Comparison of ENCODE assay signal across 31 cellular contexts in genomic region chr6:68333444-68333843, GRCh38.
A peak's percentile ranks its signal among the peaks of the same experiment; 100 is the strongest.
DNase-seq lines count a peak whose midpoint lies in the region; ATAC-seq and TF ChIP-seq lines count a peak whose summit lies in the region.
"Had no signal": no experiment of that assay in that cellular context is flagged by ENCODE, and none has a peak within 500 bp of the region (broad histone marks: within the 10 kb centered on the region; RNA-seq: fewer than 3 reads in every experiment).

No MANE protein-coding gene starts in this region.

- H3K79me2 ChIP-seq in MM.1S (ENCODE audit: low read length), result no peaks in the 10 kb centered on the region

- H3K4me2 ChIP-seq in MM.1S (ENCODE audit: low read depth, low read length), result no peak overlapping the region
- H3K4me2 ChIP-seq: A549 had no signal

- intact Hi-C loops in MCF 10A (cut with micrococcal nuclease), result no loop called here

- BruUV-seq in MCF 10A (replicated peaks; lab: Mats Ljungman, UMichigan), result no TSS peak

- H3K4me1 ChIP-seq in MM.1S (ENCODE audit: low read length), result no peaks in the 10 kb centered on the region
- H3K4me1 ChIP-seq: A549, ascending aorta had no signal

- no peaks in the 10 kb centered on the region for H3K36me3 Mint-ChIP-seq in MCF 10A (ENCODE audit: insufficient read depth, unreplicated experiment)
- H3K36me3 Mint-ChIP-seq: activated naive CD8-positive, alpha-beta T cell treated with anti-CD3 and anti-CD28 coated beads for 36 hours; CD4-positive, alpha-beta memory T cell; mesothelial cell of epicardium had no signal

- no peak overlapping the region for H3K27ac Mint-ChIP-seq in MCF 10A (ENCODE audit: low read depth, unreplicated experiment)
- H3K27ac Mint-ChIP-seq: activated B cell treated with CpG ODN at 0.5 μM for 24 hours; activated naive CD8-positive, alpha-beta T cell treated with anti-CD3 and anti-CD28 coated beads for 36 hours; CD4-positive, alpha-beta memory T cell; H9; mesothelial cell of epicardium; T-helper 1 cell treated with Interleukin-12 subunit alpha and Interleukin-12 subunit beta and Interleukin-4 antibody, amounts not matched to agents 30 μg/mL and 1 μg/mL, for 36 hours had no signal

- no peaks in the 10 kb centered on the region for H3K9me3 Mint-ChIP-seq in MCF 10A (ENCODE audit: unreplicated experiment)
- H3K9me3 Mint-ChIP-seq: activated B cell treated with CpG ODN at 0.5 μM for 24 hours; H9; mesothelial cell of epicardium; T-helper 1 cell treated with Interleukin-12 subunit alpha and Interleukin-12 subunit beta and Interleukin-4 antibody, amounts not matched to agents 30 μg/mL and 1 μg/mL, for 36 hours had no signal

- CTCF ChIA-PET in MCF 10A (lab: Yijun Ruan, JAX), result interaction anchor here (0.7 kb wide), 1 partner anchor 9 kb away, joined by 3 read pairs; no protein-coding TSS in a partner anchor

- H3F3A ChIP-seq in MM.1S (ENCODE audit: insufficient read depth, low read length), result no peaks in the 10 kb centered on the region

- H3K4me1 Mint-ChIP-seq in MCF 10A (ENCODE audit: insufficient read depth, unreplicated experiment), result no peaks in the 10 kb centered on the region
- H3K4me1 Mint-ChIP-seq: activated B cell treated with CpG ODN at 0.5 μM for 24 hours; activated naive CD8-positive, alpha-beta T cell treated with anti-CD3 and anti-CD28 coated beads for 36 hours; CD4-positive, alpha-beta memory T cell; H9; mesothelial cell of epicardium had no signal

- no peaks in the 10 kb centered on the region for H3K27me3 Mint-ChIP-seq in MCF 10A (ENCODE audit: insufficient read depth, unreplicated experiment)
- H3K27me3 Mint-ChIP-seq: activated B cell treated with CpG ODN at 0.5 μM for 24 hours; activated naive CD8-positive, alpha-beta T cell treated with anti-CD3 and anti-CD28 coated beads for 36 hours; CD4-positive, alpha-beta memory T cell had no signal

- H4K20me1 ChIP-seq in MM.1S (ENCODE audit: insufficient read depth, low read length), result no peaks in the 10 kb centered on the region

- H3K27ac ChIP-seq in MM.1S (ENCODE audit: low read length), result no peak overlapping the region
- H3K27ac ChIP-seq: A549, ascending aorta had no signal

- H3K4me3 Mint-ChIP-seq in MCF 10A (ENCODE audit: unreplicated experiment), result no peak overlapping the region
- H3K4me3 Mint-ChIP-seq: activated B cell treated with CpG ODN at 0.5 μM for 24 hours; activated naive CD8-positive, alpha-beta T cell treated with anti-CD3 and anti-CD28 coated beads for 36 hours; CD4-positive, alpha-beta memory T cell; H9; mesothelial cell of epicardium; T-helper 1 cell treated with Interleukin-12 subunit alpha and Interleukin-12 subunit beta and Interleukin-4 antibody, amounts not matched to agents 30 μg/mL and 1 μg/mL, for 36 hours had no signal

- no peak overlapping the region for H2AFZ ChIP-seq in MM.1S (ENCODE audit: low read length)

- DNase-seq in NCI-H524 (lab: John Stamatoyannopoulos, UW) (peak; percentile 45 to 70), NCI-H524 treated with DMSO at 0.1 percent for 48 hours (lab: John Stamatoyannopoulos, UW) (no peak), NCI-H1105 treated with DMSO at 0.1 percent for 48 hours (lab: John Stamatoyannopoulos, UW) (peak; percentile 95), MCF 10A (ENCODE audit: unreplicated experiment) (no peak), MM.1S (no peak)
- DNase-seq in activated naive CD4-positive, alpha-beta T cell treated with anti-CD3 and anti-CD28 coated beads, Interleukin-2, amount 50 U/mL, for 16 hours, result no peak
- DNase-seq: activated B cell treated with CpG ODN at 0.5 μM for 24 hours; activated CD4-positive, alpha-beta T cell treated with anti-CD3 and anti-CD28 coated beads, Interleukin-2, amount 50 U/mL, for 1 hour; activated effector memory CD4-positive, alpha-beta T cell treated with Interleukin-2 at 50 U/mL for 16 hours; activated naive CD8-positive, alpha-beta T cell treated with anti-CD3 and anti-CD28 coated beads for 36 hours; activated T-cell treated with anti-CD3 and anti-CD28 coated beads, Interleukin-2, amount 50 U/mL, for 1 hour; AML-193; CD4-positive, alpha-beta memory T cell; central memory CD4-positive, alpha-beta T cell; foreskin fibroblast; H9; kidney; MV-4-11; NCI-H1694; NCI-H226; NK-92 treated with Interleukin-12 subunit alpha and Interleukin-12 subunit beta, amount 100 ng/mL, for 24 hours; right cardiac atrium; stimulated activated CD4-positive, alpha-beta T cell treated with anti-CD3 and anti-CD28 coated beads, Interleukin-2, amount 100 ng/mL, for 24 hours; stimulated activated naive CD8-positive, alpha-beta T cell treated with anti-CD3 and anti-CD28 coated beads, Interleukin-15, Interleukin-2, amounts not matched to agents 100 U/mL and 50 U/mL, for 24 hours had no signal

- no peak for ATAC-seq in SK-N-SH treated with all-trans-retinoic acid at 6 μM for 48 hours
- no peak for ATAC-seq in GM21825 (IDR thresholded peaks at IDR 0.05; ENCODE audit: unreplicated experiment)
- ATAC-seq: A549; esophagus mucosa; right cardiac atrium; stimulated activated naive CD8-positive, alpha-beta T cell treated with anti-CD3 and anti-CD28 coated beads, Interleukin-15, Interleukin-2, amounts not matched to agents 100 U/mL and 50 U/mL, for 24 hours had no signal

- H3K36me3 ChIP-seq in MM.1S (replicated peaks; ENCODE audit: insufficient read depth, low read length), result no peaks in the 10 kb centered on the region
- H3K36me3 ChIP-seq: ascending aorta had no signal

- H3K4me3 ChIP-seq in MM.1S (ENCODE audit: low read length), result no peak overlapping the region
- H3K4me3 ChIP-seq: A549, ascending aorta had no signal

- POLR2A ChIA-PET in MCF 10A (lab: Yijun Ruan, JAX), result no interaction called here

- H3K9ac ChIP-seq in MM.1S (ENCODE audit: low read length), result no peak overlapping the region

- no peaks in the 10 kb centered on the region for H3K9me2 ChIP-seq in MM.1S (replicated peaks; ENCODE audit: insufficient read depth, low read length)

- H3K9me3 ChIP-seq in MM.1S (replicated peaks; ENCODE audit: insufficient read depth, low read length), result no peaks in the 10 kb centered on the region
- H3K9me3 ChIP-seq: A549, ascending aorta had no signal

- no peaks in the 10 kb centered on the region for H3K27me3 ChIP-seq in MM.1S (replicated peaks; ENCODE audit: insufficient read depth, low read length)
- H3K27me3 ChIP-seq: ascending aorta had no signal

- TF ChIP-seq CTCF in MCF 10A (IDR thresholded peaks at IDR 0.05; ENCODE audit: unreplicated experiment), result no peak
- TF ChIP-seq CTCF in MM.1S (IDR thresholded peaks at IDR 0.05; ENCODE audit: low read length), result no peak

TF ChIP-seq in SK-N-SH treated with all-trans-retinoic acid at 6 μM for 48 hours, 23 proteins besides CTCF, POLR2A, EP300 and RAD21:
- TF ChIP-seq ZC3H10 (CRISPR knock-in tag; IDR thresholded peaks at IDR 0.05), result no peak
- TF ChIP-seq TSHZ2 (CRISPR knock-in tag; IDR thresholded peaks at IDR 0.05), result peak; percentile 56; the same call in 1 of the 2 replicates
- TF ChIP-seq ARNTL (CRISPR knock-in tag; IDR thresholded peaks at IDR 0.05; ENCODE audit: borderline replicate concordance, low read depth), result no peak
- no peak for TF ChIP-seq RARB (CRISPR knock-in tag; IDR thresholded peaks at IDR 0.05)
- TF ChIP-seq ZNF8 (CRISPR knock-in tag; IDR thresholded peaks at IDR 0.05), result no peak
- no peak for TF ChIP-seq ESRRG (CRISPR knock-in tag; IDR thresholded peaks at IDR 0.05)
- no peak for TF ChIP-seq CSDC2 (CRISPR knock-in tag; IDR thresholded peaks at IDR 0.05)
- TF ChIP-seq TCF4 (CRISPR knock-in tag; IDR thresholded peaks at IDR 0.05; ENCODE audit: borderline replicate concordance), result peak; percentile 71
- TF ChIP-seq ISL1 (CRISPR knock-in tag; IDR thresholded peaks at IDR 0.05), result peak; percentile 42
- peak; percentile 65; the same call in 1 of the 2 replicates for TF ChIP-seq SNAI2 (CRISPR knock-in tag; IDR thresholded peaks at IDR 0.05)
- TF ChIP-seq, protein P1, sequence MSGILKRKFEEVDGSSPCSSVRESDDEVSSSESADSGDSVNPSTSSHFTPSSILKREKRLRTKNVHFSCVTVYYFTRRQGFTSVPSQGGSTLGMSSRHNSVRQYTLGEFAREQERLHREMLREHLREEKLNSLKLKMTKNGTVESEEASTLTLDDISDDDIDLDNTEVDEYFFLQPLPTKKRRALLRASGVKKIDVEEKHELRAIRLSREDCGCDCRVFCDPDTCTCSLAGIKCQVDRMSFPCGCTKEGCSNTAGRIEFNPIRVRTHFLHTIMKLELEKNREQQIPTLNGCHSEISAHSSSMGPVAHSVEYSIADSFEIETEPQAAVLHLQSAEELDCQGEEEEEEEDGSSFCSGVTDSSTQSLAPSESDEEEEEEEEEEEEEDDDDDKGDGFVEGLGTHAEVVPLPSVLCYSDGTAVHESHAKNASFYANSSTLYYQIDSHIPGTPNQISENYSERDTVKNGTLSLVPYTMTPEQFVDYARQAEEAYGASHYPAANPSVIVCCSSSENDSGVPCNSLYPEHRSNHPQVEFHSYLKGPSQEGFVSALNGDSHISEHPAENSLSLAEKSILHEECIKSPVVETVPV (CRISPR knock-in tag; IDR thresholded peaks at IDR 0.05), result no peak
TF ChIP-seq in SK-N-SH treated with all-trans-retinoic acid at 6 μM for 48 hours: peak in this region for 4.

Comparison
In these comparisons a context has a peak if more than half of its experiments do, and no peak if none do; other contexts are left out.
1. DNase-seq: peak in NCI-H524 (2 of 2) and NCI-H1105 treated with DMSO at 0.1 percent for 48 hours (single experiment); none in NCI-H524 treated with DMSO at 0.1 percent for 48 hours (single experiment), activated naive CD4-positive, alpha-beta T cell treated with anti-CD3 and anti-CD28 coated beads, Interleukin-2, amount 50 U/mL, for 16 hours (single experiment), MCF 10A (single experiment) and MM.1S (single experiment).